9 cellular contexts compared by ENCODE assay signal in the genomic region with DNA sequence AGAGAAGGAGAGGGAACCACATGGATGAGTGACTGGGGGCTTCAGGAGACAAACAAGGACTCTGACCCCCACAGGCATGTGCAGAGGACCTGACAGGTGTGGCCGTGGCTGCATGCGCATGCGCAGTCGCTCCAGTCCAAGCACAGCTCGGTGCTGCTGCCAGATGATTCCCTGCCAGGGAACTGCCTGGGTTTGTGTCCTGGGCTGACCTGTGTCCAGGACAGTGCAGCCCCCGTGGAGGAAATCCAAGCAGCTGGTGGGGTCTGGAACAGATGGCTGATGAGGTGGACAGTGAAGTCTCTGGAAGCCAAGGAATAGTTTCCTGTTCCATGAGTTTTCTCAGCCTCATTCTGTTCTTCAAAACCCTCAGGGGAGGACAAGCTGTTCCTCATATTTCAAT. TPM values are rescaled to one million over a fixed set of nuclear protein-coding genes. Genes with fewer than 3 reads are reported as not detected.
DNase-seq lines count a peak whose midpoint lies in the region; ATAC-seq and TF ChIP-seq lines count a peak whose summit lies in the region.
"Had no signal": no experiment of that assay in that cellular context is flagged by ENCODE, and none has a peak within 500 bp of the region (broad histone marks: within the 10 kb centered on the region; RNA-seq: fewer than 3 reads in every experiment).

No MANE protein-coding gene starts in this region.

- intact Hi-C loops in activated naive CD4-positive, alpha-beta T cell treated with anti-CD3 and anti-CD28 coated beads for 36 hours (cut with micrococcal nuclease): loop anchor here (5.0 kb wide), 1 partner anchor 160 kb away; no protein-coding TSS in a partner anchor
- intact Hi-C loops in dendritic cell treated with granulocyte-macrophage colony-stimulating factor and Interleukin-4, amounts not matched to agents 40 ng/mL and 50 ng/mL, for 4 days (cut with micrococcal nuclease): no loop called here
- intact Hi-C loops in upper lobe of right lung (cut with DNase I): no loop called here

- H3K27ac Mint-ChIP-seq in activated naive CD4-positive, alpha-beta T cell treated with anti-CD3 and anti-CD28 coated beads for 36 hours: peak overlapping the region; percentile 95
- peak overlapping the region; percentile 11 for H3K27ac Mint-ChIP-seq in dendritic cell treated with granulocyte-macrophage colony-stimulating factor and Interleukin-4, amounts not matched to agents 40 ng/mL and 50 ng/mL, for 4 days

- H3K36me3 Mint-ChIP-seq in activated naive CD4-positive, alpha-beta T cell treated with anti-CD3 and anti-CD28 coated beads for 36 hours (ENCODE audit: low read depth): peaks cover 16% of the 10 kb centered on the region
- H3K36me3 Mint-ChIP-seq in dendritic cell treated with granulocyte-macrophage colony-stimulating factor and Interleukin-4, amounts not matched to agents 40 ng/mL and 50 ng/mL, for 4 days (ENCODE audit: low read depth): peaks cover 82% of the 10 kb centered on the region

- no peak for TF ChIP-seq CTCF in upper lobe of right lung (IDR thresholded peaks at IDR 0.05)

- peaks cover 58% of the 10 kb centered on the region for H3K36me3 ChIP-seq in upper lobe of right lung

- H3K27me3 ChIP-seq in upper lobe of right lung: no peaks in the 10 kb centered on the region

- no peak overlapping the region for H3K4me3 Mint-ChIP-seq in activated naive CD4-positive, alpha-beta T cell treated with anti-CD3 and anti-CD28 coated beads for 36 hours
- no peak overlapping the region for H3K4me3 Mint-ChIP-seq in dendritic cell treated with granulocyte-macrophage colony-stimulating factor and Interleukin-4, amounts not matched to agents 40 ng/mL and 50 ng/mL, for 4 days

- H3K9me3 ChIP-seq in upper lobe of right lung: no peaks in the 10 kb centered on the region

- peak overlapping the region; percentile 81 for H3K27ac ChIP-seq in upper lobe of right lung
- H3K27ac ChIP-seq: VCaP had no signal

- no peak for ATAC-seq in upper lobe of right lung

- no peak overlapping the region for H3K4me3 ChIP-seq in upper lobe of right lung

- CTCF ChIA-PET in activated naive CD4-positive, alpha-beta T cell treated with anti-CD3 and anti-CD28 coated beads for 36 hours (lab: Charles Lee): interaction anchor here (0.6 to 4.1 kb wide), 6 partner anchors 9 to 200 kb away, joined by 3 to 26 read pairs (median 4); no protein-coding TSS in a partner anchor

- no peaks in the 10 kb centered on the region for H3K27me3 Mint-ChIP-seq in activated naive CD4-positive, alpha-beta T cell treated with anti-CD3 and anti-CD28 coated beads for 36 hours (ENCODE audit: low read depth)
- H3K27me3 Mint-ChIP-seq in dendritic cell treated with granulocyte-macrophage colony-stimulating factor and Interleukin-4, amounts not matched to agents 40 ng/mL and 50 ng/mL, for 4 days: no peaks in the 10 kb centered on the region

- no peak for DNase-seq in activated naive CD4-positive, alpha-beta T cell treated with anti-CD3 and anti-CD28 coated beads for 36 hours
- no peak for DNase-seq in activated naive CD4-positive, alpha-beta T cell treated with Interleukin-2 at 50 U/mL for 16 hours
- DNase-seq in myocyte (ENCODE audit: low read depth) (peak; percentile 95), upper lobe of right lung (no peak), SK-N-DZ (ENCODE audit: low spot score) (no peak), superior temporal gyrus (ENCODE audit: extremely low spot score) (no peak), NCI-H1105 treated with DMSO at 0.1 percent for 48 hours (lab: John Stamatoyannopoulos, UW) (no peak)

- H3K9me3 Mint-ChIP-seq in activated naive CD4-positive, alpha-beta T cell treated with anti-CD3 and anti-CD28 coated beads for 36 hours: no peaks in the 10 kb centered on the region
- H3K9me3 Mint-ChIP-seq in dendritic cell treated with granulocyte-macrophage colony-stimulating factor and Interleukin-4, amounts not matched to agents 40 ng/mL and 50 ng/mL, for 4 days: no peaks in the 10 kb centered on the region

- H3K4me1 ChIP-seq in upper lobe of right lung: peaks cover 92% of the 10 kb centered on the region

- peaks cover 68% of the 10 kb centered on the region for H3K4me1 Mint-ChIP-seq in activated naive CD4-positive, alpha-beta T cell treated with anti-CD3 and anti-CD28 coated beads for 36 hours (ENCODE audit: low read depth)
- H3K4me1 Mint-ChIP-seq in dendritic cell treated with granulocyte-macrophage colony-stimulating factor and Interleukin-4, amounts not matched to agents 40 ng/mL and 50 ng/mL, for 4 days (ENCODE audit: low read depth): peaks cover 84% of the 10 kb centered on the region

RNA-seq across cellular contexts. Expression of a gene that starts 27.3 kb away (rescaled TPM):
- 100 to 1,000 TPM; 105 to 113 TPM for total RNA-seq in activated naive CD4-positive, alpha-beta T cell treated with anti-CD3 and anti-CD28 coated beads for 36 hours
- total RNA-seq in myocyte: 86.8 and 89.9 TPM in 2 replicates
- 171 TPM for polyA plus RNA-seq in myocyte (2012)
- 158 TPM for total RNA-seq in upper lobe of right lung
- 33.0 and 37.4 TPM in 2 replicates for polyA plus RNA-seq in SK-N-DZ (2014; cell fraction: cytosol; rRNA removed)
- polyA plus RNA-seq in SK-N-DZ (2014; cell fraction: nucleus; rRNA removed): 15.7 and 18.3 TPM in 2 replicates

RNA-seq across cellular contexts. Expression of a gene that starts 43.7 kb away (rescaled TPM):
- 1,000 to 10,000 TPM; 2,241 to 2,332 TPM for total RNA-seq in activated naive CD4-positive, alpha-beta T cell treated with anti-CD3 and anti-CD28 coated beads for 36 hours
- total RNA-seq in myocyte (758 and 872 TPM in 2 replicates), upper lobe of right lung (1,142 TPM)
- polyA plus RNA-seq in myocyte (2012): 1,420 TPM
- polyA plus RNA-seq in SK-N-DZ (2014; cell fraction: cytosol; rRNA removed): 2,846 and 2,901 TPM in 2 replicates
- 2,361 and 2,387 TPM in 2 replicates for polyA plus RNA-seq in SK-N-DZ (2014; cell fraction: nucleus; rRNA removed)
